12 cellular contexts compared by ENCODE assay signal in the genomic region with DNA sequence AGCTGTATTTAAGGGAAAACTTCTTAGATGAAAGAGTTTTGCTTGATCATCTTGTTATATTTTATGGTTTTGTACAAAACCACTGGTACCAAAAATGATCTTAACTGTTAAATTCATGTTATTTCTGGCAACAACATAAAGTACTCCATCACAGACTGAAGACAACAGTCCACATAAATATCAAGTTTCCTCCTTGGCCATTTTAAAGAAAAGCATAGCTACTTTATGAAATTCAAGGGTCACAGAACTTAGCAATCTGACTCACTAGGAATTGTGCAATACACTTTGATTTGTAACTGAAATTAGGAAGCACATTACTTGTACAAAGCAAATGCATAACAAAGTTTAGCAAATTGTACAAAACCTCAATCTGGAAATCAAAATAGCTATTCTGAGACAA.
DNase-seq lines count a peak whose midpoint lies in the region; ATAC-seq, FAIRE-seq and TF ChIP-seq lines count a peak whose summit lies in the region.
"Had no signal": no experiment of that assay in that cellular context is flagged by ENCODE, and none has a peak within 500 bp of the region (broad histone marks: within the 10 kb centered on the region; RNA-seq: fewer than 3 reads in every experiment).

No MANE protein-coding gene starts in this region.

- FAIRE-seq in HTR-8/SVneo (lab: Jason Lieb, UNC), result no peak
- FAIRE-seq: GM18507, kidney had no signal

- DNase-seq in A172 (ENCODE audit: low spot score) (peak; percentile 15), HTR-8/SVneo (ENCODE audit: insufficient read length, low spot score) (peak; percentile 29), astrocyte of the spinal cord (ENCODE audit: low read depth, low spot score) (peak; percentile 95), kidney glomerular epithelial cell (lab: John Stamatoyannopoulos, UW) (peak; percentile 40), NCI-H146 treated with DMSO at 0.1 percent for 48 hours (lab: John Stamatoyannopoulos, UW; ENCODE audit: unreplicated experiment) (no peak)
- DNase-seq in activated effector memory CD4-positive, alpha-beta T cell treated with anti-CD3 and anti-CD28 coated beads, Interleukin-2, amount 50 U/mL, for 16 hours, result no peak
- DNase-seq: activated CD4-positive, alpha-beta T cell treated with anti-CD3 and anti-CD28 coated beads for 36 hours; kidney; stimulated activated CD4-positive, alpha-beta T cell treated with anti-CD3 and anti-CD28 coated beads, Interleukin-12 subunit alpha, Interleukin-12 subunit beta, amount 100 ng/mL, for 4 hours had no signal

- H3K4me3 ChIP-seq in astrocyte of the spinal cord (ENCODE audit: low read depth, low read length), result no peak overlapping the region

- TF ChIP-seq CTCF in astrocyte of the spinal cord (IDR thresholded peaks at IDR 0.05; ENCODE audit: low read depth, low read length), result no peak

- in situ Hi-C loops in astrocyte of the spinal cord (cut with HindIII; ENCODE audit: low sequenced_read_pairs), result no loop called here

- no peak for ATAC-seq in HG03139 (IDR thresholded peaks at IDR 0.05; ENCODE audit: unreplicated experiment)
- no peak for ATAC-seq in HG02759 (IDR thresholded peaks at IDR 0.05; ENCODE audit: unreplicated experiment)
- ATAC-seq: activated CD4-positive, alpha-beta T cell treated with anti-CD3 and anti-CD28 coated beads for 36 hours had no signal

Comparison
In these comparisons a context has a peak if more than half of its experiments do, and no peak if none do; other contexts are left out.
1. DNase-seq: peak in A172 (single experiment), HTR-8/SVneo (single experiment), astrocyte of the spinal cord (single experiment) and kidney glomerular epithelial cell (single experiment); none in activated effector memory CD4-positive, alpha-beta T cell treated with anti-CD3 and anti-CD28 coated beads, Interleukin-2, amount 50 U/mL, for 16 hours (single experiment) and NCI-H146 treated with DMSO at 0.1 percent for 48 hours (single experiment).